ENCODE assay signal across 1 cellular context in the genomic region with DNA sequence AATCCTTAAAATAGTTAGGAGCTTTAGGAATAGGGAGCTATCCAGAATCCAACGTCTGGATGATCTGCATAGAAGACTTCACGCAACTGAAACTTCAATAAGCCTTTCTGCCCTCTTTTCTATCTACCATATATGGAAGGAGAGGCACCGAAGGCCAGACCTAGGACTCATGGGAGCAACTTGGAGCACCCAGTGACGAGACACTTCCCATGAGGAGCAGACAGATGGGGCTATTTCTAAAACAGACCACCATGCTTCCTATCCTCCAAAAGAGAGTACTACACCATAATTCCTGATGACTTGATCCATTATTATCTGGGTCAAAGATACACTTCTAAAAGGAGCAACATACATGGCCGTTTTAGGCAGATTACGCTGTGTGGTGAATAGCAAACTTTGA.
TF ChIP-seq lines count a peak whose summit lies in the region.

No MANE protein-coding gene starts in this region.

TF ChIP-seq in K562, 482 proteins besides CTCF, POLR2A, EP300 and RAD21:
- TF ChIP-seq ZNF449 (CRISPR knock-in tag; IDR thresholded peaks at IDR 0.05) = no peak
- TF ChIP-seq RBBP5 (IDR thresholded peaks at IDR 0.05; ENCODE audit: borderline replicate concordance, insufficient read depth, low read length, poor library complexity, severe bottlenecking) = no peak
- TF ChIP-seq PBX2 (CRISPR knock-in tag; IDR thresholded peaks at IDR 0.05; ENCODE audit: low read depth) = no peak
- no peak for TF ChIP-seq PBX2 (tag; conservative IDR thresholded peaks at IDR 0.05; ENCODE audit: low read depth)
- TF ChIP-seq ZNF24 (IDR thresholded peaks at IDR 0.05) = no peak
- no peak for TF ChIP-seq DDX20 (tag; IDR thresholded peaks at IDR 0.05; ENCODE audit: low read depth)
- no peak for TF ChIP-seq ETS2 (tag; IDR thresholded peaks at IDR 0.05; ENCODE audit: borderline replicate concordance, poor library complexity, severe bottlenecking)
- TF ChIP-seq KLF1 (tag; IDR thresholded peaks at IDR 0.05) = no peak
- TF ChIP-seq NELFE (IDR thresholded peaks at IDR 0.05; ENCODE audit: insufficient read depth, insufficient read length) = no peak
- no peak for TF ChIP-seq MYNN (IDR thresholded peaks at IDR 0.05)
- no peak for TF ChIP-seq MYNN (CRISPR knock-in tag; IDR thresholded peaks at IDR 0.05)
- no peak for TF ChIP-seq ZFX (CRISPR knock-in tag; IDR thresholded peaks at IDR 0.05)
- TF ChIP-seq CBFB (CRISPR knock-in tag; IDR thresholded peaks at IDR 0.05) = no peak
- no peak for TF ChIP-seq TCFL5 (CRISPR knock-in tag; conservative IDR thresholded peaks at IDR 0.05)
- TF ChIP-seq POLR2G (IDR thresholded peaks at IDR 0.05; ENCODE audit: low read depth, low read length) = no peak
- TF ChIP-seq ESRRA (IDR thresholded peaks at IDR 0.05; ENCODE audit: borderline replicate concordance, low read depth) = no peak
- no peak for TF ChIP-seq SETDB1 (IDR thresholded peaks at IDR 0.05; ENCODE audit: low read length)
- TF ChIP-seq ZNF717 (CRISPR knock-in tag; IDR thresholded peaks at IDR 0.05) = no peak
- no peak for TF ChIP-seq NFRKB (IDR thresholded peaks at IDR 0.05; ENCODE audit: low read depth)
- no peak for TF ChIP-seq GTF2A2 (tag; IDR thresholded peaks at IDR 0.05)
- no peak for TF ChIP-seq CEBPB (tag; IDR thresholded peaks at IDR 0.05)
TF ChIP-seq in K562: peak in this region for 0.
